Comparison of ENCODE assay signal across 24 cellular contexts in genomic region chr5:39419830-39420229, GRCh38. TPM values are rescaled to one million over a fixed set of nuclear protein-coding genes. Genes with fewer than 3 reads are reported as not detected.
DNase-seq lines count a peak whose midpoint lies in the region; ATAC-seq and TF ChIP-seq lines count a peak whose summit lies in the region.
"Had no signal": no experiment of that assay in that cellular context is flagged by ENCODE, and none has a peak within 500 bp of the region (broad histone marks: within the 10 kb centered on the region; RNA-seq: fewer than 3 reads in every experiment).

No MANE protein-coding gene starts in this region.

- H4K20me1 ChIP-seq in Karpas-422 (ENCODE audit: insufficient read depth, low read depth, low read length), result no peaks in the 10 kb centered on the region

- TF ChIP-seq EP300 in gastroesophageal sphincter (IDR thresholded peaks at IDR 0.05), result no peak

- H3K79me2 ChIP-seq in Karpas-422 (ENCODE audit: low read length), result no peaks in the 10 kb centered on the region

- intact Hi-C loops in heart right ventricle (cut with DNase I), result loop anchor here in 6 of 10 donors (2.0 to 10.0 kb wide), 6 partner anchors 41 to 127 kb away; no protein-coding TSS in a partner anchor
- intact Hi-C loops in Right ventricle myocardium inferior (cut with DNase I), result loop anchor here (5.0 kb wide), 2 partner anchors 38 to 107 kb away; no protein-coding TSS in a partner anchor
- intact Hi-C loops in psoas muscle (cut with DNase I), result loop anchor here (5.0 to 10.0 kb wide), 2 partner anchors 105 to 127 kb away; no protein-coding TSS in a partner anchor
- intact Hi-C loops in uterus (cut with DNase I; ENCODE audit: low total_unique reads), result no loop called here

- WGBS in heart right ventricle, 2 donors, result 38 to 45% methylated on average over 1 of the region's 1 CpG
- WGBS in gastroesophageal sphincter (ENCODE audit: low coverage in 1 of 2), 2 donors, result 11 to 38% methylated on average over 1 of the region's 1 CpG
- WGBS in psoas muscle, 3 donors, result 13 to 42% (median 14%) methylated on average over 1 of the region's 1 CpG

- H3K9me3 ChIP-seq in heart right ventricle (no peaks in the 10 kb centered on the region), gastroesophageal sphincter (no peaks in the 10 kb centered on the region), psoas muscle (no peaks in the 10 kb centered on the region), uterus (no peaks in the 10 kb centered on the region), Karpas-422 (ENCODE audit: low read length) (no peaks in the 10 kb centered on the region)
- H3K9me3 ChIP-seq: ovary, right lobe of liver had no signal

- TF ChIP-seq CTCF in heart right ventricle (IDR thresholded peaks at IDR 0.05), result no peak
- no peak for TF ChIP-seq CTCF in gastroesophageal sphincter (IDR thresholded peaks at IDR 0.05)
- no peak for TF ChIP-seq CTCF in psoas muscle (IDR thresholded peaks at IDR 0.05)
- TF ChIP-seq CTCF in uterus (IDR thresholded peaks at IDR 0.05), result no peak

- H2AFZ ChIP-seq in Karpas-422 (ENCODE audit: low read length), result no peak overlapping the region

- H3K4me3 ChIP-seq in heart right ventricle, result peak overlapping the region in 3 of 10 donors; percentile 28 to 72 (median 71)
- no peak overlapping the region for H3K4me3 ChIP-seq in gastroesophageal sphincter
- H3K4me3 ChIP-seq in psoas muscle, result peak overlapping the region; percentile 72
- no peak overlapping the region for H3K4me3 ChIP-seq in uterus
- no peak overlapping the region for H3K4me3 ChIP-seq in Karpas-422 (ENCODE audit: low read length)
- H3K4me3 ChIP-seq: ovary, right lobe of liver had no signal

- TF ChIP-seq POLR2A in gastroesophageal sphincter (IDR thresholded peaks at IDR 0.05) (no peak), uterus (IDR thresholded peaks at IDR 0.05) (no peak)

- H3K4me2 ChIP-seq in Karpas-422 (ENCODE audit: low read depth, low read length, poor library complexity, severe bottlenecking), result no peak overlapping the region

- H3K27me3 ChIP-seq in heart right ventricle (peaks cover 0 to 3% (median 0%) of the 10 kb centered on the region in 7 donors), gastroesophageal sphincter (no peaks in the 10 kb centered on the region), psoas muscle (ENCODE audit: insufficient read depth in 3 of 3, low read length in 2 of 3) (peaks cover 0 to 5% (median 3%) of the 10 kb centered on the region in 3 donors), uterus (no peaks in the 10 kb centered on the region), Karpas-422 (ENCODE audit: low read length) (no peaks in the 10 kb centered on the region)
- H3K27me3 ChIP-seq: ovary, right lobe of liver had no signal

- ATAC-seq in heart right ventricle, result no peak
- no peak for ATAC-seq in Right ventricle myocardium inferior
- no peak for ATAC-seq in gastroesophageal sphincter
- no peak for ATAC-seq in psoas muscle
- no peak for ATAC-seq in GM19324 (IDR thresholded peaks at IDR 0.05; ENCODE audit: low FRiP score, unreplicated experiment)
- ATAC-seq: activated CD4-positive, CD25-positive, alpha-beta regulatory T cell treated with anti-CD3 and anti-CD28 coated beads, Interleukin-2, amount 50 U/mL, for 24 hours; left lobe of liver; PC-3; right lobe of liver; stimulated activated naive CD8-positive, alpha-beta T cell treated with anti-CD3 and anti-CD28 coated beads, Interleukin-15, Interleukin-2, amounts not matched to agents 100 U/mL and 50 U/mL, for 24 hours had no signal

- H3K4me1 ChIP-seq in heart right ventricle (peaks cover 0 to 80% (median 41%) of the 10 kb centered on the region in 9 donors), gastroesophageal sphincter (peaks cover 19 to 84% (median 26%) of the 10 kb centered on the region in 3 donors), psoas muscle (peaks cover 5% of the 10 kb centered on the region), uterus (no peaks in the 10 kb centered on the region), Karpas-422 (ENCODE audit: low read length) (no peaks in the 10 kb centered on the region)

- H3K9ac ChIP-seq in Karpas-422 (ENCODE audit: low read length), result no peak overlapping the region

- H3K36me3 ChIP-seq in heart right ventricle (peaks cover 0 to 26% (median 0%) of the 10 kb centered on the region in 9 donors), gastroesophageal sphincter (peaks cover 0 to 9% of the 10 kb centered on the region in 2 donors), psoas muscle (ENCODE audit: insufficient read depth in 1 of 2, low read depth in 1 of 2) (no peaks in the 10 kb centered on the region), uterus (no peaks in the 10 kb centered on the region), Karpas-422 (ENCODE audit: insufficient read depth, low read length) (no peaks in the 10 kb centered on the region)
- H3K36me3 ChIP-seq: ovary, right lobe of liver had no signal

- DNase-seq in heart right ventricle, result no peak
- DNase-seq in Right ventricle myocardium inferior (ENCODE audit: missing footprints), result no peak
- DNase-seq in psoas muscle, result no peak
- DNase-seq in uterus, result no peak
- no peak for DNase-seq in Karpas-422
- no peak for DNase-seq in T-helper 9 cell
- DNase-seq: activated CD8-positive, alpha-beta memory T cell treated with anti-CD3 and anti-CD28 coated beads for 24 hours; activated T-cell treated with anti-CD3 and anti-CD28 coated beads, Interleukin-2, amount 50 U/mL, for 48 hours; NCI-H1436; NCI-H748 treated with DMSO at 0.1 percent for 48 hours; ovary; PC-3; right lobe of liver; SIG-M5; stimulated activated CD4-positive, alpha-beta T cell treated with anti-CD3 and anti-CD28 coated beads, Interleukin-2, amount 100 ng/mL, for 24 hours; stimulated activated naive CD8-positive, alpha-beta T cell treated with anti-CD3 and anti-CD28 coated beads, Interleukin-15, Interleukin-2, amounts not matched to agents 100 U/mL and 50 U/mL, for 24 hours had no signal

- no peaks in the 10 kb centered on the region for H3K9me2 ChIP-seq in Karpas-422 (replicated peaks; ENCODE audit: insufficient read depth, low read length)

- peak overlapping the region in 6 of 10 donors; percentile 81 to 92 (median 86) for H3K27ac ChIP-seq in heart right ventricle
- peak overlapping the region in 3 of 4 donors; percentile 67 to 88 (median 82) for H3K27ac ChIP-seq in gastroesophageal sphincter
- H3K27ac ChIP-seq in psoas muscle, result peak overlapping the region; percentile 58
- H3K27ac ChIP-seq in uterus, result peak overlapping the region; percentile 84 to 95
- no peak overlapping the region for H3K27ac ChIP-seq in Karpas-422 (ENCODE audit: low read length)

RNA-seq across cellular contexts. Expression of gene DAB2, which starts 5.0 kb away (rescaled TPM):
- total RNA-seq in heart right ventricle, result 10 to 100 TPM; 14.2 to 64.7 (median 26.6) TPM
- 10 to 100 TPM in 1 of 2 donors, 1 to 10 TPM in 1; 6.5 to 15.4 TPM for polyA plus RNA-seq in heart right ventricle
- total RNA-seq in Right ventricle myocardium inferior, result 41.9 TPM
- 100 to 1,000 TPM in 1 of 4 donors, 10 to 100 TPM in 3; 30.8 to 121 (median 47.4) TPM for total RNA-seq in gastroesophageal sphincter
- 10 to 100 TPM; 13.5 to 37.1 (median 21.0) TPM for total RNA-seq in psoas muscle
- polyA plus RNA-seq in psoas muscle, result 1 to 10 TPM; 4.1 to 5.7 (median 4.3) TPM
- total RNA-seq in uterus, result 10 to 100 TPM; 23.1 to 80.1 (median 56.7) TPM
- total RNA-seq in Karpas-422 (2014; rRNA removed; shearing (Covaris generic); ENCODE audit: low replicate concordance), result not detected in 2 replicates

RNA-seq across cellular contexts. Expression of gene C9, which starts 55.5 kb away (rescaled TPM):
- total RNA-seq in heart right ventricle (under 1 TPM in 1 of 10 donors, not detected in 9; 0.17 TPM), Right ventricle myocardium inferior (not detected), gastroesophageal sphincter (not detected), psoas muscle (under 1 TPM in 1 of 4 donors, not detected in 3; 0.24 TPM), uterus (not detected)
- polyA plus RNA-seq in heart right ventricle (not detected), psoas muscle (not detected)
- total RNA-seq in Karpas-422 (2014; rRNA removed; shearing (Covaris generic); ENCODE audit: low replicate concordance), result not detected in 2 replicates
- total RNA-seq: A673, H4, PC-3, urinary bladder had no signal
- polyA plus RNA-seq: CD14-positive monocyte, ovary had no signal

Comparison
In these comparisons a context has a peak if more than half of its experiments do, and no peak if none do; other contexts are left out.
1. RNA of gene DAB2, which starts 5.0 kb away (total RNA-seq): 23.1 to 80.1 TPM in uterus, 30.8 to 121 TPM in gastroesophageal sphincter, 41.9 TPM in Right ventricle myocardium inferior (single experiment), 14.2 to 64.7 TPM in heart right ventricle and 13.5 to 37.1 TPM in psoas muscle; not detected in Karpas-422; every median in the first group is over 10 times any median in the second.